In genomic region chr13:76991432-76991795, GRCh38 we compare ENCODE assay signal across 8 cellular contexts. TPM values are rescaled to one million over a fixed set of nuclear protein-coding genes. Genes with fewer than 3 reads are reported as not detected.
DNase-seq lines count a peak whose midpoint lies in the region; ATAC-seq and TF ChIP-seq lines count a peak whose summit lies in the region.

No MANE protein-coding gene starts in this region.

- ATAC-seq in SK-N-SH treated with all-trans-retinoic acid at 6 μM for 48 hours (no peak), HG03342 (IDR thresholded peaks at IDR 0.05; ENCODE audit: unreplicated experiment) (peak; percentile 46), natural killer cell (peak; percentile 74 to 88 (median 81))

- H3K36me3 Mint-ChIP-seq in natural killer cell = no peaks in the 10 kb centered on the region

- H3K4me1 ChIP-seq in SK-N-SH (ENCODE audit: control insufficient read depth in 1 of 2, insufficient read depth in 2 of 2, low read depth in 1 of 2, low read length in 1 of 2) (peaks cover 11 to 13% of the 10 kb centered on the region in 2 experiments; a peak in 3 of 4 replicates), subcutaneous abdominal adipose tissue (ENCODE audit: control insufficient read depth in 5 of 5, insufficient read depth in 5 of 5, low read length in 5 of 5) (peaks cover 0 to 17% (median 15%) of the 10 kb centered on the region in 5 donors)

- H2AFZ ChIP-seq in SK-N-SH (ENCODE audit: low read depth) = peak overlapping the region; percentile 95

- H3K9me3 ChIP-seq in SK-N-SH (no peaks in the 10 kb centered on the region), subcutaneous abdominal adipose tissue (ENCODE audit: control insufficient read depth in 5 of 5, low read length in 5 of 5) (no peaks in the 10 kb centered on the region)

- H3K4me2 ChIP-seq in SK-N-SH = peak overlapping the region; percentile 94

- H3K9ac ChIP-seq in SK-N-SH (peak overlapping the region; percentile 94), subcutaneous abdominal adipose tissue (ENCODE audit: low read length in 5 of 5) (peak overlapping the region in 4 of 5 donors; percentile 71 to 82 (median 74))

- no peak for TF ChIP-seq RAD21 in SK-N-SH (IDR thresholded peaks at IDR 0.05; ENCODE audit: low read length)

- CTCF ChIA-PET in SK-N-SH (lab: Yijun Ruan, JAX) = interaction anchor here (4.4 kb wide), 1 partner anchor 11 kb away, joined by 34 read pairs; no protein-coding TSS in a partner anchor

- H3K4me3 Mint-ChIP-seq in natural killer cell = peak overlapping the region; percentile 95

- H3K27me3 ChIP-seq in SK-N-SH (ENCODE audit: insufficient read depth) (no peaks in the 10 kb centered on the region), dorsolateral prefrontal cortex (no peaks in the 10 kb centered on the region), subcutaneous abdominal adipose tissue (ENCODE audit: control insufficient read depth in 5 of 5, insufficient read depth in 4 of 5, low read length in 5 of 5) (no peaks in the 10 kb centered on the region)

- no peaks in the 10 kb centered on the region for H3F3A ChIP-seq in SK-N-SH (replicated peaks; ENCODE audit: insufficient read depth)

- H3K27ac ChIP-seq in SK-N-SH (ENCODE audit: low read depth in 2 of 2, low read length in 1 of 2) (peak overlapping the region; percentile 74 to 76; a peak in 3 of 4 replicates), dorsolateral prefrontal cortex (peak overlapping the region in 58 of 59 donors; percentile 57 to 97 (median 92)), subcutaneous abdominal adipose tissue (ENCODE audit: low read depth, low read length) (peak overlapping the region; percentile 87)

- DNase-seq in SK-N-SH (no peak), dorsolateral prefrontal cortex (peak in 1 of 10 donors; percentile 18), natural killer cell (peak; percentile 83), COLO829 (ENCODE audit: low spot score) (no peak)
- DNase-seq in activated CD4-positive, alpha-beta T cell treated with anti-CD3 and anti-CD28 coated beads for 24 hours (ENCODE audit: low read depth in 2 of 2) = peak; percentile 38 to 41

- no peaks in the 10 kb centered on the region for H3K9me3 Mint-ChIP-seq in natural killer cell

- 63% methylated on average over 15 of the region's 15 CpGs for WGBS in SK-N-SH (ENCODE audit: low lambda C conversion rate)

- intact Hi-C loops in dorsolateral prefrontal cortex (cut with DNase I) = loop anchor here in 1 of 2 donors (5.0 to 10.0 kb wide), 2 partner anchors 107 to 1314 kb away; partner anchors contain the start of gene KCTD12
- intact Hi-C loops in natural killer cell (cut with micrococcal nuclease) = loop anchor here (1.0 to 2.0 kb wide), 3 partner anchors 11 to 338 kb away; partner anchors contain the start of gene KCTD12

- POLR2A ChIA-PET in SK-N-SH (lab: Yijun Ruan, JAX) = no interaction called here

- H3K4me1 Mint-ChIP-seq in natural killer cell = peaks cover 28 to 35% of the 10 kb centered on the region in 2 donors

- TF ChIP-seq EP300 in SK-N-SH (IDR thresholded peaks at IDR 0.05; ENCODE audit: borderline replicate concordance in 1 of 2, low read depth in 1 of 2, low read length in 1 of 2) = no peak

- peaks cover 53 to 60% of the 10 kb centered on the region in 2 donors for H3K27me3 Mint-ChIP-seq in natural killer cell (ENCODE audit: low read depth in 2 of 2)

- TF ChIP-seq CTCF in SK-N-SH (IDR thresholded peaks at IDR 0.05) (no peak), dorsolateral prefrontal cortex (IDR thresholded peaks at IDR 0.05 in 54 of 56, conservative IDR thresholded peaks at IDR 0.05 in 2 of 56; ENCODE audit: low read depth in 1 of 56, partially characterized antibody in 56 of 56) (no peak), natural killer cell (IDR thresholded peaks at IDR 0.05) (no peak)

- H3K79me2 ChIP-seq in SK-N-SH (ENCODE audit: insufficient read depth) = peaks cover 21% of the 10 kb centered on the region

- peaks cover 8 to 9% of the 10 kb centered on the region in 2 experiments for H3K36me3 ChIP-seq in SK-N-SH (replicated peaks in 1 of 2; ENCODE audit: control insufficient read depth in 1 of 2, insufficient read depth in 2 of 2, low read length in 1 of 2)
- peaks cover 4 to 10% (median 5%) of the 10 kb centered on the region in 5 donors for H3K36me3 ChIP-seq in subcutaneous abdominal adipose tissue (ENCODE audit: control insufficient read depth in 5 of 5, insufficient read depth in 5 of 5, low read length in 5 of 5)

- no peaks in the 10 kb centered on the region for H3K9me2 ChIP-seq in SK-N-SH

- H3K4me3 ChIP-seq in SK-N-SH (ENCODE audit: low read depth in 2 of 2, low read length in 1 of 2) (peak overlapping the region; percentile 86 to 94), dorsolateral prefrontal cortex (peak overlapping the region; percentile 57 to 96 (median 85)), subcutaneous abdominal adipose tissue (ENCODE audit: low read depth in 1 of 5, low read length in 5 of 5) (peak overlapping the region; percentile 75 to 87 (median 81))

- no peaks in the 10 kb centered on the region for H4K20me1 ChIP-seq in SK-N-SH (ENCODE audit: insufficient read depth)

- H3K27ac Mint-ChIP-seq in natural killer cell = peak overlapping the region; percentile 97

TF ChIP-seq in SK-N-SH, 30 proteins besides CTCF, POLR2A, EP300 and RAD21 (continues in another document):
- no peak for TF ChIP-seq RXRA (IDR thresholded peaks at IDR 0.05; ENCODE audit: borderline replicate concordance, low read depth)
- TF ChIP-seq JUND (IDR thresholded peaks at IDR 0.05) = no peak
- no peak for TF ChIP-seq TAF1 (IDR thresholded peaks at IDR 0.05; ENCODE audit: borderline replicate concordance, low read depth, low read length)
- TF ChIP-seq CHD2 (IDR thresholded peaks at IDR 0.05; ENCODE audit: low read length, partially characterized antibody) = no peak
- TF ChIP-seq SIN3A (IDR thresholded peaks at IDR 0.05; ENCODE audit: borderline replicate concordance, low read depth, low read length) = no peak

TF ChIP-seq in SK-N-SH treated with all-trans-retinoic acid at 6 μM for 48 hours, 23 proteins besides CTCF, POLR2A, EP300 and RAD21:
- TF ChIP-seq PATZ1 (CRISPR knock-in tag; IDR thresholded peaks at IDR 0.05; ENCODE audit: borderline replicate concordance) (no peak), CREB5 (CRISPR knock-in tag; IDR thresholded peaks at IDR 0.05; ENCODE audit: low read depth) (no peak), ZC3H10 (CRISPR knock-in tag; IDR thresholded peaks at IDR 0.05) (no peak), ARNTL (CRISPR knock-in tag; IDR thresholded peaks at IDR 0.05; ENCODE audit: borderline replicate concordance, low read depth) (no peak), ZFP30 (CRISPR knock-in tag; IDR thresholded peaks at IDR 0.05) (no peak), POU6F1 (CRISPR knock-in tag; IDR thresholded peaks at IDR 0.05; ENCODE audit: borderline replicate concordance, low read depth) (no peak), ZNF8 (CRISPR knock-in tag; IDR thresholded peaks at IDR 0.05) (no peak)

RNA-seq across cellular contexts. Expression of gene CLN5, which starts 0.5 kb away (rescaled TPM):
- 11.6 and 13.3 TPM in 2 replicates for polyA plus RNA-seq in SK-N-SH (2012; rRNA removed)
- polyA plus RNA-seq in SK-N-SH (2012; cell fraction: cytosol; rRNA removed) = 12.6 and 16.3 TPM in 2 replicates
- 17.4 and 25.0 TPM in 2 replicates for polyA plus RNA-seq in SK-N-SH (2012; cell fraction: nucleus; rRNA removed)
- total RNA-seq in dorsolateral prefrontal cortex = 10 to 100 TPM; 15.1 to 34.3 (median 21.5) TPM
- 10 to 100 TPM; 12.0 to 14.4 (median 13.9) TPM for total RNA-seq in natural killer cell

RNA-seq across cellular contexts. Expression of gene FBXL3, which starts 35.5 kb away (rescaled TPM):
- polyA plus RNA-seq in SK-N-SH (2012; rRNA removed) = 13.6 and 19.2 TPM in 2 replicates
- 17.6 and 18.6 TPM in 2 replicates for polyA plus RNA-seq in SK-N-SH (2012; cell fraction: cytosol; rRNA removed)
- 15.6 and 17.6 TPM in 2 replicates for polyA plus RNA-seq in SK-N-SH (2012; cell fraction: nucleus; rRNA removed)
- total RNA-seq in dorsolateral prefrontal cortex (10 to 100 TPM; 48.6 to 79.1 (median 59.0) TPM), natural killer cell (10 to 100 TPM; 57.1 to 61.9 (median 58.0) TPM)

RNA-seq across cellular contexts. Expression of gene ACOD1, which starts 43.1 kb away (rescaled TPM):
- polyA plus RNA-seq in SK-N-SH (2012; rRNA removed) = not detected in 2 replicates
- not detected in 2 replicates for polyA plus RNA-seq in SK-N-SH (2012; cell fraction: cytosol; rRNA removed)
- not detected in 2 replicates for polyA plus RNA-seq in SK-N-SH (2012; cell fraction: nucleus; rRNA removed)
- total RNA-seq in dorsolateral prefrontal cortex (not detected), natural killer cell (not detected)

Comparison
In these comparisons a context has a peak if more than half of its experiments do, and no peak if none do; other contexts are left out.
1. DNase-seq: peak in activated CD4-positive, alpha-beta T cell treated with anti-CD3 and anti-CD28 coated beads for 24 hours (2 of 2) and natural killer cell (single experiment); none in SK-N-SH (single experiment) and COLO829 (single experiment).
2. Peak in every context shown above with its lines, with median percentiles within 50 percentile points of each other: H3K27ac ChIP-seq and H3K4me3 ChIP-seq.